In genomic region chr3:71056327-71056726, GRCh38 we compare ENCODE assay signal across 10 cellular contexts.
A peak's percentile ranks its signal among the peaks of the same experiment; 100 is the strongest.
DNase-seq lines count a peak whose midpoint lies in the region; ATAC-seq and FAIRE-seq lines count a peak whose summit lies in the region.
"Had no signal": no experiment of that assay in that cellular context is flagged by ENCODE, and none has a peak within 500 bp of the region (broad histone marks: within the 10 kb centered on the region; RNA-seq: fewer than 3 reads in every experiment).

No MANE protein-coding gene starts in this region.

- peak overlapping the region in 5 of 9 donors; percentile 86 to 96 (median 93) for H3K27ac Mint-ChIP-seq in naive thymus-derived CD4-positive, alpha-beta T cell

- H3K27me3 Mint-ChIP-seq in naive thymus-derived CD4-positive, alpha-beta T cell = peaks cover 0 to 1% (median 0%) of the 10 kb centered on the region in 5 donors

- H3K27ac ChIP-seq in ACC112 (ENCODE audit: low read depth, low read length) = peak overlapping the region; percentile 86
- peak overlapping the region; percentile 59 for H3K27ac ChIP-seq in naive thymus-derived CD4-positive, alpha-beta T cell (ENCODE audit: low read depth, low read length)

- H3K9me3 ChIP-seq in naive thymus-derived CD4-positive, alpha-beta T cell (ENCODE audit: control insufficient read depth in 2 of 3, low read length in 3 of 3) = no peaks in the 10 kb centered on the region

- H3K79me2 ChIP-seq in ACC112 (ENCODE audit: control insufficient read depth, insufficient read depth, low read length, unreplicated experiment) = peaks cover 78% of the 10 kb centered on the region

- CTCF ChIA-PET in naive thymus-derived CD4-positive, alpha-beta T cell (lab: Charles Lee) = no interaction called here

- peaks cover 84% of the 10 kb centered on the region for H3K4me1 ChIP-seq in ACC112 (ENCODE audit: control insufficient read depth, insufficient read depth, low read length, unreplicated experiment)
- peaks cover 40 to 92% of the 10 kb centered on the region in 2 donors for H3K4me1 ChIP-seq in naive thymus-derived CD4-positive, alpha-beta T cell (ENCODE audit: control insufficient read depth in 2 of 2, insufficient read depth in 2 of 2, low read length in 2 of 2)

- H3K36me3 Mint-ChIP-seq in naive thymus-derived CD4-positive, alpha-beta T cell = peaks cover 8 to 31% (median 26%) of the 10 kb centered on the region in 5 donors

- H3K4me3 Mint-ChIP-seq in naive thymus-derived CD4-positive, alpha-beta T cell = peak overlapping the region in 8 of 10 donors; percentile 17 to 87 (median 57)

- DNase-seq in HT1080 (ENCODE audit: low read depth) (peak; percentile 82), dermis blood vessel endothelial cell (peak; percentile 79), HTR-8/SVneo (ENCODE audit: insufficient read length, low spot score) (no peak), NCI-H2196 treated with DMSO at 0.1 percent for 48 hours (lab: John Stamatoyannopoulos, UW; ENCODE audit: unreplicated experiment) (no peak), cerebellum (ENCODE audit: low spot score) (no peak)
- no peak for DNase-seq in naive thymus-derived CD4-positive, alpha-beta T cell
- DNase-seq: GOT3, NCI-H1694 treated with DMSO at 0.1 percent for 48 hours had no signal

- no peak for FAIRE-seq in HTR-8/SVneo (lab: Jason Lieb, UNC)

- H2AFZ ChIP-seq in ACC112 (ENCODE audit: low read length, unreplicated experiment) = no peak overlapping the region

- H3K4me1 Mint-ChIP-seq in naive thymus-derived CD4-positive, alpha-beta T cell = peaks cover 61 to 100% (median 100%) of the 10 kb centered on the region in 7 donors

- intact Hi-C loops in naive thymus-derived CD4-positive, alpha-beta T cell (cut with micrococcal nuclease) = loop anchor here in 1 of 2 donors (1.0 kb wide), 1 partner anchor 8 kb away; no protein-coding TSS in a partner anchor

- POLR2A ChIA-PET in naive thymus-derived CD4-positive, alpha-beta T cell (lab: Charles Lee) = interaction anchor here (0.6 to 1.8 kb wide), 5 partner anchors 16 to 368 kb away, joined by 3 to 5 read pairs (median 4); no protein-coding TSS in a partner anchor

- H3K36me3 ChIP-seq in ACC112 (ENCODE audit: insufficient read depth, low read length) = peaks cover 7% of the 10 kb centered on the region; the same call in 1 of the 2 replicates
- H3K36me3 ChIP-seq in naive thymus-derived CD4-positive, alpha-beta T cell (ENCODE audit: control insufficient read depth in 2 of 3, insufficient read depth in 3 of 3, low read length in 3 of 3) = peaks cover 0 to 33% (median 9%) of the 10 kb centered on the region in 3 experiments

- peak overlapping the region; percentile 40 for H3K4me3 ChIP-seq in ACC112 (ENCODE audit: low read depth, low read length)
- H3K4me3 ChIP-seq in naive thymus-derived CD4-positive, alpha-beta T cell (ENCODE audit: low read length) = no peak overlapping the region

- H3K9me3 Mint-ChIP-seq in naive thymus-derived CD4-positive, alpha-beta T cell = no peaks in the 10 kb centered on the region

- H3K27me3 ChIP-seq in ACC112 (ENCODE audit: insufficient read depth, low read length) = no peaks in the 10 kb centered on the region
- H3K27me3 ChIP-seq in naive thymus-derived CD4-positive, alpha-beta T cell (ENCODE audit: control insufficient read depth in 2 of 2, insufficient read depth in 2 of 2, low read length in 2 of 2) = no peaks in the 10 kb centered on the region

- no peak for ATAC-seq in naive thymus-derived CD4-positive, alpha-beta T cell
- ATAC-seq in HG02678 (IDR thresholded peaks at IDR 0.05; ENCODE audit: unreplicated experiment) = no peak

Comparison
In these comparisons a context has a peak if more than half of its experiments do, and no peak if none do; other contexts are left out.
1. DNase-seq: peak in HT1080 (single experiment) and dermis blood vessel endothelial cell (single experiment); none in naive thymus-derived CD4-positive, alpha-beta T cell (0 of 9), HTR-8/SVneo (single experiment), NCI-H2196 treated with DMSO at 0.1 percent for 48 hours (single experiment) and cerebellum (single experiment).